ENCODE assay signal across 8 cellular contexts in the genomic region with DNA sequence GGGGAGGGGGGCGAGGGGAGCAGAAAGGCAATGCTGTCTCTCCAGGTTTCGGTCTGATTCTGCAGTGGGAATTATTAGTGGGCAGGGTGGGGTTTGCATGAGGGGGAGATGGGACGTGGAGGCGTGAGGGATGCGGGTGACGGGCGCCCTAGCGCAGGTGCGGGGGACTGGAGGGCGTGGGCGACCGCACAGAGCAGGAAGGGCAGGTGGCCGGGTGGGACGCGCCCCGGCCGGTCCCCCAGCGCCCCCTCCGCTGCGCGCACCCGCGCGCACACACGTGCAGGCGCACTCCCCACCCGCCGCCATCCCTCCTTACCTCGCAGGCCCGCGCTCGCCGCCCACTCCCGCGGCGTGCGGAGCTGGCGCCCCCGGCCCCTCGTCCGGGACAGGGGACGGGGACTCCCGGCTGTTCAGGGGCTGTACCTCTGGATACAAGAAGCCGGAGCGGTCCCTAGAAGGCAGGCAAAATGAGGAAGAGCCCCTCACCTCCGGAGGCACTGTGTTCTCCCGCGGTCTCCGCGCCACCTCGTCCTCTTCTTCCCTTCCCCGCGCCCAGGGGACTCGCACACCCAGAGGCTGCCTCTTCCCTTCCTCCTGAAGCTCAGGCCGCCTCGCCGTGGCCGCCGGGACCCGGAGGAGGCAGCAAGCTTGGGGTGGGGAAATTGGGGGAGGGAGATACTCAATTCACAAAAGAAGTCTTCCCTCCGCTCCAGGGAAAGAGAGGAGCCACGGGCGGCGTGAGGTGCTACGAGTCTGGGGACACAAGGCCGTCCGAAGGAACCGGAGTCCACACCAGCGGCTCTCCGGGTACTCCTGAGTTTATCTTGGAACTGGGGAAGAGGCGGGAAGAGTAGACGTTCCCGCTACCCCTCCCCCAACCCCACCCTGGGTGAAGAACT. TPM values are rescaled to one million over a fixed set of nuclear protein-coding genes. Genes with fewer than 3 reads are reported as not detected.
A peak's percentile ranks its signal among the peaks of the same experiment; 100 is the strongest.
DNase-seq lines count a peak whose midpoint lies in the region; ATAC-seq, FAIRE-seq and TF ChIP-seq lines count a peak whose summit lies in the region.

No MANE protein-coding gene starts in this region.

- no peaks in the 10 kb centered on the region for H3K36me3 ChIP-seq in adipocyte (ENCODE audit: control insufficient read depth, insufficient read depth, low read length, severe bottlenecking)
- no peaks in the 10 kb centered on the region for H3K36me3 ChIP-seq in HepG2 (replicated peaks in 1 of 2; ENCODE audit: control insufficient read depth in 1 of 2, insufficient read depth in 2 of 2, low read length in 2 of 2)
- H3K36me3 ChIP-seq in thymus (ENCODE audit: control insufficient read depth, insufficient read depth) = no peaks in the 10 kb centered on the region

- H3K4me1 ChIP-seq in adipocyte (ENCODE audit: control insufficient read depth, insufficient read depth, low read length) (peaks cover 4% of the 10 kb centered on the region), HepG2 (ENCODE audit: insufficient read depth, low read length) (no peaks in the 10 kb centered on the region), thymus (ENCODE audit: control insufficient read depth, insufficient read depth, low read length) (no peaks in the 10 kb centered on the region)

- POLR2A ChIA-PET in HepG2 (lab: Yijun Ruan, JAX) = no interaction called here

- no peak for TF ChIP-seq RAD21 in HepG2 (CRISPR knock-in tag; IDR thresholded peaks at IDR 0.05)

- H3K27me3 Mint-ChIP-seq in activated naive CD4-positive, alpha-beta T cell treated with anti-CD3 and anti-CD28 coated beads for 36 hours (ENCODE audit: low read depth) = peaks cover 69% of the 10 kb centered on the region

- CTCF ChIA-PET in activated naive CD4-positive, alpha-beta T cell treated with anti-CD3 and anti-CD28 coated beads for 36 hours (lab: Charles Lee) = no interaction called here
- CTCF ChIA-PET in HepG2 (lab: Yijun Ruan, JAX; ENCODE audit: low intra/inter-chr PET ratio, low total read pairs) = no interaction called here

- H3K79me2 ChIP-seq in HepG2 (ENCODE audit: insufficient read depth, low read length) = no peaks in the 10 kb centered on the region

- peaks cover 13% of the 10 kb centered on the region for H3K4me1 Mint-ChIP-seq in activated naive CD4-positive, alpha-beta T cell treated with anti-CD3 and anti-CD28 coated beads for 36 hours (ENCODE audit: low read depth)

- no peak overlapping the region for H2AFZ ChIP-seq in HepG2 (ENCODE audit: low read length)

- DNase-seq in activated naive CD4-positive, alpha-beta T cell treated with anti-CD3 and anti-CD28 coated beads for 36 hours = no peak
- DNase-seq in activated naive CD4-positive, alpha-beta T cell (lab: John Stamatoyannopoulos, UW) = no peak
- DNase-seq in adipocyte (ENCODE audit: low read depth) (no peak), HepG2 (ENCODE audit: low spot score) (no peak), T-helper 9 cell (no peak), GDM1 (lab: John Stamatoyannopoulos, UW) (no peak)

- H3K4me3 ChIP-seq in adipocyte (ENCODE audit: low read length) (peak overlapping the region; percentile 56), HepG2 (replicated peaks in 1 of 3; ENCODE audit: insufficient read depth in 1 of 3, low read depth in 2 of 3, low read length in 3 of 3) (peak overlapping the region in 2 of 3 experiments; percentile 12 to 28; a peak in 3 of 6 replicates), thymus (ENCODE audit: low read length) (peak overlapping the region; percentile 36)

- H3K27me3 ChIP-seq in adipocyte (replicated peaks; ENCODE audit: control insufficient read depth, insufficient read depth, low read length) (peaks cover 52% of the 10 kb centered on the region), HepG2 (ENCODE audit: control insufficient read depth in 1 of 2, insufficient read depth in 2 of 2, low read length in 2 of 2) (peaks cover 0 to 27% of the 10 kb centered on the region in 2 experiments; a peak in 3 of 5 replicates), thymus (ENCODE audit: control insufficient read depth, insufficient read depth) (peaks cover 43% of the 10 kb centered on the region)

- no TSS peak for BruUV-seq in HepG2 (replicated peaks; lab: Mats Ljungman, UMichigan)

- in situ Hi-C loops in HepG2 (cut with HindIII; ENCODE audit: extremely low pct_ligation_motif_present, low pct_unique_long_range_greater_than_20kb) = loop anchor here (25.0 kb wide), 1 partner anchor 1864 kb away; no protein-coding TSS in a partner anchor

- H3K36me3 Mint-ChIP-seq in activated naive CD4-positive, alpha-beta T cell treated with anti-CD3 and anti-CD28 coated beads for 36 hours (ENCODE audit: low read depth) = peaks cover 2% of the 10 kb centered on the region

- intact Hi-C loops in activated naive CD4-positive, alpha-beta T cell treated with anti-CD3 and anti-CD28 coated beads for 36 hours (cut with micrococcal nuclease) = loop anchor here (5.0 kb wide), 1 partner anchor 1041 kb away; no protein-coding TSS in a partner anchor
- intact Hi-C loops in HepG2 (cut with micrococcal nuclease; ENCODE audit: unreplicated experiment) = loop anchor here (10.0 kb wide), 1 partner anchor 377 kb away; no protein-coding TSS in a partner anchor

- no peak overlapping the region for H3K27ac Mint-ChIP-seq in activated naive CD4-positive, alpha-beta T cell treated with anti-CD3 and anti-CD28 coated beads for 36 hours

- no peak overlapping the region for H3K27ac ChIP-seq in HepG2 (ENCODE audit: extremely low read length, insufficient read depth, low read length)
- no peak overlapping the region for H3K27ac ChIP-seq in thymus (ENCODE audit: low read depth)

- ATAC-seq in HepG2 = peak; percentile 61
- no peak for ATAC-seq in HG02798 (IDR thresholded peaks at IDR 0.05; ENCODE audit: poor library complexity, unreplicated experiment)

- TF ChIP-seq EP300 in HepG2 (IDR thresholded peaks at IDR 0.05; ENCODE audit: low read depth in 2 of 2, low read length in 2 of 2) (no peak), HepG2 (CRISPR knock-in tag; IDR thresholded peaks at IDR 0.05; ENCODE audit: borderline replicate concordance) (no peak)

- H3K9ac ChIP-seq in adipocyte (ENCODE audit: low read length) (no peak overlapping the region), HepG2 (ENCODE audit: insufficient read depth, low read depth, low read length) (no peak overlapping the region)

- peaks cover 7% of the 10 kb centered on the region for H3K9me3 Mint-ChIP-seq in activated naive CD4-positive, alpha-beta T cell treated with anti-CD3 and anti-CD28 coated beads for 36 hours

- TF ChIP-seq CTCF in HepG2 (CRISPR knock-in tag; IDR thresholded peaks at IDR 0.05) = no peak

- no peak for FAIRE-seq in HepG2 (lab: Jason Lieb, UNC)

- H3K4me2 ChIP-seq in HepG2 (ENCODE audit: low read depth, low read length) = peak overlapping the region; percentile 45; the same call in 1 of the 2 replicates

- WGBS in HepG2 (ENCODE audit: low lambda C conversion rate) = 17% methylated on average over 22 of the region's 73 CpGs
- 2% methylated on average over 73 of the region's 73 CpGs for WGBS in thymus

- H3K4me3 Mint-ChIP-seq in activated naive CD4-positive, alpha-beta T cell treated with anti-CD3 and anti-CD28 coated beads for 36 hours = peak overlapping the region; percentile 22

- no peaks in the 10 kb centered on the region for H4K20me1 ChIP-seq in HepG2 (ENCODE audit: insufficient read depth, low read length)

- no peak for TF ChIP-seq POLR2A in HepG2 (IDR thresholded peaks at IDR 0.05; ENCODE audit: insufficient read depth in 1 of 2, low read depth in 2 of 2, low read length in 2 of 2)

- H3K9me3 ChIP-seq in adipocyte (ENCODE audit: control insufficient read depth, low read length) (no peaks in the 10 kb centered on the region), HepG2 (ENCODE audit: low read length) (no peaks in the 10 kb centered on the region), thymus (ENCODE audit: control insufficient read depth) (no peaks in the 10 kb centered on the region)

RNA-seq across cellular contexts. Expression of gene GABRB2, which starts 1.3 kb away (rescaled TPM):
- not detected for total RNA-seq in activated naive CD4-positive, alpha-beta T cell treated with anti-CD3 and anti-CD28 coated beads for 36 hours
- not detected in 2 replicates for total RNA-seq in HepG2 (2016; rRNA removed; fragmentation: Illumina TruSeq; extraction: Trizol)
- total RNA-seq in HepG2 (2016; cell fraction: cytosol; rRNA removed; fragmentation: Illumina TruSeq; extraction: Trizol; ENCODE audit: low read depth) = not detected in 2 replicates
- not detected in 2 replicates for total RNA-seq in HepG2 (2016; cell fraction: insoluble cytoplasmic fraction; rRNA removed; fragmentation: Illumina TruSeq; extraction: Trizol)
- not detected in 2 replicates for total RNA-seq in HepG2 (2016; cell fraction: membrane; rRNA removed; fragmentation: Illumina TruSeq; extraction: Trizol)
- not detected in 2 replicates for total RNA-seq in HepG2 (2016; cell fraction: nucleus; rRNA removed; fragmentation: Illumina TruSeq; extraction: Trizol)
- 0.01 TPM in 1 of 2 replicates, not detected in the other for polyA plus RNA-seq in HepG2 (2011; rRNA removed)
- not detected in 2 replicates for polyA plus RNA-seq in HepG2 (2011; cell fraction: cytosol; rRNA removed)
- not detected in 2 replicates for polyA plus RNA-seq in HepG2 (2011; cell fraction: nucleus; rRNA removed)
- polyA plus RNA-seq in HepG2 (2012) = not detected in 2 replicates
- not detected in 2 replicates for polyA plus RNA-seq in HepG2 (2016; cell fraction: cytosol; fragmentation: Illumina TruSeq; extraction: Trizol; ENCODE audit: low read depth)
- not detected in 2 replicates for polyA plus RNA-seq in HepG2 (2016; cell fraction: insoluble cytoplasmic fraction; fragmentation: Illumina TruSeq; extraction: Trizol; ENCODE audit: low read depth)
- not detected in 2 replicates for polyA plus RNA-seq in HepG2 (2016; cell fraction: membrane; fragmentation: Illumina TruSeq; extraction: Trizol; ENCODE audit: low read depth)
- polyA plus RNA-seq in HepG2 (2016; cell fraction: nucleus; fragmentation: Illumina TruSeq; extraction: Trizol; ENCODE audit: insufficient read depth, low read depth) = not detected in 2 replicates
- polyA minus RNA-seq in HepG2 (2011; rRNA and poly(A)+ RNA removed; ENCODE audit: low replicate concordance) = not detected in 2 replicates
- not detected in 2 replicates for polyA minus RNA-seq in HepG2 (2011; cell fraction: cytosol; rRNA and poly(A)+ RNA removed)
- polyA minus RNA-seq in HepG2 (2011; cell fraction: nucleus; rRNA and poly(A)+ RNA removed) = not detected in 2 replicates
- polyA plus RNA-seq in thymus = 0.09 TPM
